In genomic region chr1:207752456-207753132, GRCh38 we compare ENCODE assay signal across 1 cellular context.
TF ChIP-seq lines count a peak whose summit lies in the region.

No MANE protein-coding gene starts in this region.

TF ChIP-seq in HepG2, 621 proteins besides CTCF, POLR2A, EP300 and RAD21 (continued from another document and continues in another):
- TF ChIP-seq ZNF513 (CRISPR knock-in tag; conservative IDR thresholded peaks at IDR 0.05), result no peak
- TF ChIP-seq ZBTB39 (CRISPR knock-in tag; IDR thresholded peaks at IDR 0.05), result no peak
- no peak for TF ChIP-seq ZNF264 (CRISPR knock-in tag; IDR thresholded peaks at IDR 0.05)
- TF ChIP-seq NR2F6 (IDR thresholded peaks at IDR 0.05), result no peak
- peak; percentile 51 for TF ChIP-seq NR2F6 (CRISPR knock-in tag; IDR thresholded peaks at IDR 0.05)
- TF ChIP-seq ZNF747 (CRISPR knock-in tag; IDR thresholded peaks at IDR 0.05; ENCODE audit: borderline replicate concordance), result no peak; the same call in 1 of the 2 replicates
- TF ChIP-seq MEIS2 (CRISPR knock-in tag; IDR thresholded peaks at IDR 0.05), result peak; percentile 21; the same call in 1 of the 2 replicates
- TF ChIP-seq ZNF652 (CRISPR knock-in tag; IDR thresholded peaks at IDR 0.05; ENCODE audit: borderline replicate concordance, low read depth), result no peak
- no peak for TF ChIP-seq ZNF784 (CRISPR knock-in tag; IDR thresholded peaks at IDR 0.05; ENCODE audit: borderline replicate concordance)
- TF ChIP-seq ZNF792 (CRISPR knock-in tag; IDR thresholded peaks at IDR 0.05), result peak; percentile 69
- TF ChIP-seq ZNF567 (CRISPR knock-in tag; IDR thresholded peaks at IDR 0.05; ENCODE audit: borderline replicate concordance), result no peak; the same call in 1 of the 2 replicates
- TF ChIP-seq PRDM4 (CRISPR knock-in tag; IDR thresholded peaks at IDR 0.05; ENCODE audit: borderline replicate concordance), result no peak
- TF ChIP-seq CEBPB (IDR thresholded peaks at IDR 0.05; ENCODE audit: borderline replicate concordance, low read depth, low read length), result no peak
- TF ChIP-seq IRX3 (CRISPR knock-in tag; IDR thresholded peaks at IDR 0.05; ENCODE audit: borderline replicate concordance, low read depth), result no peak
- TF ChIP-seq CBX5 (CRISPR knock-in tag; IDR thresholded peaks at IDR 0.05; ENCODE audit: borderline replicate concordance), result peak; percentile 72; the same call in 1 of the 2 replicates
- TF ChIP-seq SMYD3 (CRISPR knock-in tag; IDR thresholded peaks at IDR 0.05), result no peak
- no peak for TF ChIP-seq ZBTB42 (CRISPR knock-in tag; IDR thresholded peaks at IDR 0.05)
- no peak for TF ChIP-seq XRCC5 (optimal IDR thresholded peaks at IDR 0.05; ENCODE audit: low read length)
- TF ChIP-seq KDM3A (CRISPR knock-in tag; IDR thresholded peaks at IDR 0.05; ENCODE audit: low read depth), result no peak
- TF ChIP-seq ZNF547 (CRISPR knock-in tag; IDR thresholded peaks at IDR 0.05), result no peak; the same call in 1 of the 2 replicates
- no peak for TF ChIP-seq NFE2L1 (CRISPR knock-in tag; IDR thresholded peaks at IDR 0.05; ENCODE audit: borderline replicate concordance)
- TF ChIP-seq ZUFSP (CRISPR knock-in tag; IDR thresholded peaks at IDR 0.05; ENCODE audit: borderline replicate concordance), result 0 out of 2 replicates have a peak, but pooled peaks have one; percentile 38
- TF ChIP-seq MAZ (IDR thresholded peaks at IDR 0.05; ENCODE audit: borderline replicate concordance, low read depth, low read length), result no peak
- 0 out of 2 replicates have a peak, but pooled peaks have one; percentile 9 for TF ChIP-seq MAZ (CRISPR knock-in tag; IDR thresholded peaks at IDR 0.05; ENCODE audit: low read depth)
- TF ChIP-seq FOXK1 (CRISPR knock-in tag; IDR thresholded peaks at IDR 0.05; ENCODE audit: borderline replicate concordance, low read depth), result no peak
- TF ChIP-seq ZSCAN22 (CRISPR knock-in tag; IDR thresholded peaks at IDR 0.05), result no peak
- TF ChIP-seq MIXL1 (CRISPR knock-in tag; IDR thresholded peaks at IDR 0.05), result peak; percentile 25; the same call in 1 of the 2 replicates
- 0 out of 2 replicates have a peak, but pooled peaks have one; percentile 47 for TF ChIP-seq ZBTB7A (CRISPR knock-in tag; IDR thresholded peaks at IDR 0.05)
- TF ChIP-seq HDAC2 (CRISPR knock-in tag; IDR thresholded peaks at IDR 0.05), result peak; percentile 38; the same call in 1 of the 2 replicates
- TF ChIP-seq ZNF740 (CRISPR knock-in tag; IDR thresholded peaks at IDR 0.05), result no peak
- TF ChIP-seq HNF4G (IDR thresholded peaks at IDR 0.05; ENCODE audit: borderline replicate concordance, low read depth, low read length), result peak; percentile 23; the same call in 1 of the 2 replicates
- TF ChIP-seq HNF4G (CRISPR knock-in tag; IDR thresholded peaks at IDR 0.05; ENCODE audit: borderline replicate concordance, low read depth), result no peak
- TF ChIP-seq HNRNPLL (IDR thresholded peaks at IDR 0.05; ENCODE audit: low read depth, low read length, poor library complexity, severe bottlenecking), result peak; percentile 86
- TF ChIP-seq ZNF17 (CRISPR knock-in tag; IDR thresholded peaks at IDR 0.05), result no peak
- TF ChIP-seq TERF1 (CRISPR knock-in tag; IDR thresholded peaks at IDR 0.05), result no peak
- TF ChIP-seq ZNF761 (CRISPR knock-in tag; conservative IDR thresholded peaks at IDR 0.05), result 0 out of 2 replicates have a peak, but pooled peaks have one; percentile 16
- no peak for TF ChIP-seq TP53 (CRISPR knock-in tag; conservative IDR thresholded peaks at IDR 0.05)
- no peak for TF ChIP-seq ESRRA (CRISPR knock-in tag; IDR thresholded peaks at IDR 0.05; ENCODE audit: low read depth)
- TF ChIP-seq MED1 (CRISPR knock-in tag; IDR thresholded peaks at IDR 0.05), result peak; percentile 63; the same call in 1 of the 2 replicates
- TF ChIP-seq DMAP1 (CRISPR knock-in tag; IDR thresholded peaks at IDR 0.05), result peak; percentile 90
- no peak for TF ChIP-seq RFX5 (IDR thresholded peaks at IDR 0.05; ENCODE audit: low read depth, low read length)
- TF ChIP-seq E2F5 (CRISPR knock-in tag; conservative IDR thresholded peaks at IDR 0.05), result no peak
- TF ChIP-seq ZNF891 (CRISPR knock-in tag; IDR thresholded peaks at IDR 0.05), result no peak
- no peak for TF ChIP-seq TCF12 (IDR thresholded peaks at IDR 0.05)
- TF ChIP-seq TCF12 (CRISPR knock-in tag; IDR thresholded peaks at IDR 0.05), result 0 out of 2 replicates have a peak, but pooled peaks have one; percentile 19
- TF ChIP-seq PRPF4 (IDR thresholded peaks at IDR 0.05; ENCODE audit: low read depth, low read length, poor library complexity, severe bottlenecking), result no peak
- TF ChIP-seq RFXAP (CRISPR knock-in tag; IDR thresholded peaks at IDR 0.05; ENCODE audit: borderline replicate concordance), result peak; percentile 32; the same call in 1 of the 2 replicates
- TF ChIP-seq ZNF550 (CRISPR knock-in tag; IDR thresholded peaks at IDR 0.05; ENCODE audit: borderline replicate concordance), result no peak
- TF ChIP-seq KMT2A (CRISPR knock-in tag; IDR thresholded peaks at IDR 0.05), result no peak; the same call in 1 of the 2 replicates
- no peak; the same call in 1 of the 2 replicates for TF ChIP-seq ZNF160 (CRISPR knock-in tag; IDR thresholded peaks at IDR 0.05)
- TF ChIP-seq KMT2B (CRISPR knock-in tag; IDR thresholded peaks at IDR 0.05), result no peak
- no peak for TF ChIP-seq NFKBIZ (CRISPR knock-in tag; IDR thresholded peaks at IDR 0.05)
- 0 out of 2 replicates have a peak, but pooled peaks have one; percentile 34 for TF ChIP-seq CHCHD3 (CRISPR knock-in tag; IDR thresholded peaks at IDR 0.05)
- no peak for TF ChIP-seq NONO (IDR thresholded peaks at IDR 0.05)
- TF ChIP-seq NONO (CRISPR knock-in tag; conservative IDR thresholded peaks at IDR 0.05), result peak; percentile 8; the same call in 1 of the 2 replicates
- no peak for TF ChIP-seq KLF15 (CRISPR knock-in tag; IDR thresholded peaks at IDR 0.05; ENCODE audit: borderline replicate concordance)
- TF ChIP-seq FOSL2 (CRISPR knock-in tag; IDR thresholded peaks at IDR 0.05), result peak; percentile 43; the same call in 1 of the 2 replicates
- TF ChIP-seq MBNL3 (CRISPR knock-in tag; conservative IDR thresholded peaks at IDR 0.05), result no peak
- TF ChIP-seq ZNF446 (CRISPR knock-in tag; IDR thresholded peaks at IDR 0.05), result no peak
- TF ChIP-seq CENPT (CRISPR knock-in tag; IDR thresholded peaks at IDR 0.05; ENCODE audit: low read depth), result no peak; the same call in 1 of the 2 replicates
- TF ChIP-seq EHMT2 (IDR thresholded peaks at IDR 0.05; ENCODE audit: borderline replicate concordance, low read depth, low read length), result no peak
- no peak for TF ChIP-seq MAFF (IDR thresholded peaks at IDR 0.05; ENCODE audit: low read depth, low read length)
- no peak for TF ChIP-seq SP5 (CRISPR knock-in tag; IDR thresholded peaks at IDR 0.05; ENCODE audit: borderline replicate concordance, low read depth)
- peak; percentile 70 for TF ChIP-seq ZMYM4 (CRISPR knock-in tag; IDR thresholded peaks at IDR 0.05)
